ENCODE assay signal across 30 cellular contexts in genomic region chr2:178244812-178245211, GRCh38.
"Had no signal": no experiment of that assay in that cellular context is flagged by ENCODE, and none has a peak within 500 bp of the region (broad histone marks: within the 10 kb centered on the region; RNA-seq: fewer than 3 reads in every experiment).

No MANE protein-coding gene starts in this region.

- H3K27me3 ChIP-seq: brain microvascular endothelial cell, cardiac muscle cell, Peyer's patch, SJCRH30 had no signal

- ATAC-seq: activated naive CD4-positive, alpha-beta T cell treated with anti-CD3 and anti-CD28 coated beads, Interleukin-2, amount 50 U/mL, for 72 hours; activated naive CD8-positive, alpha-beta T cell treated with anti-CD3 and anti-CD28 coated beads, Interleukin-2, amount 50 U/mL, for 24 hours had no signal

- H3K9ac ChIP-seq: SK-N-SH had no signal

- H3K27ac Mint-ChIP-seq: activated CD4-positive, alpha-beta memory T cell treated with anti-CD3 and anti-CD28 coated beads, Interleukin-2, amount 10 ng/mL, durations not matched to agents 7 days and 5 days; activated CD4-positive, alpha-beta T cell treated with anti-CD3 and anti-CD28 coated beads, Interleukin-2, amount 10 ng/mL, durations not matched to agents 7 days and 5 days; activated naive CD4-positive, alpha-beta T cell treated with anti-CD3 and anti-CD28 coated beads, Interleukin-2, amount 50 U/mL, for 72 hours; activated naive CD8-positive, alpha-beta T cell treated with anti-CD3 and anti-CD28 coated beads, Interleukin-2, amount 50 U/mL, for 24 hours had no signal

- H3K27ac ChIP-seq: brain microvascular endothelial cell, cardiac muscle cell, Peyer's patch, RWPE1, SJCRH30, VCaP had no signal

- H3K36me3 ChIP-seq: brain microvascular endothelial cell, cardiac muscle cell, Peyer's patch, SJCRH30 had no signal

- H3K4me3 Mint-ChIP-seq: activated CD4-positive, alpha-beta memory T cell treated with anti-CD3 and anti-CD28 coated beads, Interleukin-2, amount 10 ng/mL, durations not matched to agents 7 days and 5 days; activated CD4-positive, alpha-beta T cell treated with anti-CD3 and anti-CD28 coated beads, Interleukin-2, amount 10 ng/mL, durations not matched to agents 7 days and 5 days; activated naive CD8-positive, alpha-beta T cell treated with anti-CD3 and anti-CD28 coated beads, Interleukin-2, amount 50 U/mL, for 24 hours had no signal

- H3K9me3 ChIP-seq: Peyer's patch, SJCRH30, SK-N-SH had no signal

- H3K4me3 ChIP-seq: cardiac muscle cell, Peyer's patch, SJCRH30 had no signal

- FAIRE-seq: astrocyte had no signal

- H3K36me3 Mint-ChIP-seq: activated naive CD4-positive, alpha-beta T cell treated with anti-CD3 and anti-CD28 coated beads, Interleukin-2, amount 50 U/mL, for 72 hours had no signal

- H3K4me1 ChIP-seq: Peyer's patch had no signal

- DNase-seq: activated CD4-positive, alpha-beta memory T cell treated with anti-CD3 and anti-CD28 coated beads, Interleukin-2, amount 10 ng/mL, durations not matched to agents 7 days and 5 days; activated CD4-positive, alpha-beta T cell treated with anti-CD3 and anti-CD28 coated beads, Interleukin-2, amount 10 ng/mL, durations not matched to agents 7 days and 5 days; activated CD4-positive, CD25-positive, alpha-beta regulatory T cell; activated naive CD4-positive, alpha-beta T cell; activated naive CD8-positive, alpha-beta T cell treated with anti-CD3 and anti-CD28 coated beads, Interleukin-2, amount 50 U/mL, for 24 hours; activated T-cell treated with anti-CD3 and anti-CD28 coated beads for 4 hours; amygdala; brain microvascular endothelial cell; Karpas-422; MM.1S; NCI-H1105; NCI-H1436; NCI-H1694 treated with DMSO at 0.1 percent for 48 hours; NCI-H2029 treated with DMSO at 0.1 percent for 48 hours; NCI-H345; NCI-H510A; NCI-H526 treated with DMSO at 0.1 percent for 48 hours; NCI-H82; NK-92 treated with Interleukin-12 subunit alpha and Interleukin-12 subunit beta, amount 100 ng/mL, for 24 hours; OCI-M1; Peyer's patch; Right ventricle myocardium superior; SJCRH30; SK-N-SH; T-helper 1 cell had no signal

- H3K4me2 ChIP-seq: SK-N-SH had no signal

- H3K9me3 Mint-ChIP-seq: activated CD4-positive, alpha-beta memory T cell treated with anti-CD3 and anti-CD28 coated beads, Interleukin-2, amount 10 ng/mL, durations not matched to agents 7 days and 5 days; activated CD4-positive, alpha-beta T cell treated with anti-CD3 and anti-CD28 coated beads, Interleukin-2, amount 10 ng/mL, durations not matched to agents 7 days and 5 days; activated naive CD4-positive, alpha-beta T cell treated with anti-CD3 and anti-CD28 coated beads, Interleukin-2, amount 50 U/mL, for 72 hours; activated naive CD8-positive, alpha-beta T cell treated with anti-CD3 and anti-CD28 coated beads, Interleukin-2, amount 50 U/mL, for 24 hours had no signal

- H3K4me1 Mint-ChIP-seq: activated CD4-positive, alpha-beta memory T cell treated with anti-CD3 and anti-CD28 coated beads, Interleukin-2, amount 10 ng/mL, durations not matched to agents 7 days and 5 days; activated CD4-positive, alpha-beta T cell treated with anti-CD3 and anti-CD28 coated beads, Interleukin-2, amount 10 ng/mL, durations not matched to agents 7 days and 5 days; activated naive CD8-positive, alpha-beta T cell treated with anti-CD3 and anti-CD28 coated beads, Interleukin-2, amount 50 U/mL, for 24 hours had no signal
